ENCODE assay signal across 8 cellular contexts in genomic region chr15:59528965-59529402, GRCh38.
A peak's percentile ranks its signal among the peaks of the same experiment; 100 is the strongest.
DNase-seq lines count a peak whose midpoint lies in the region; ATAC-seq, FAIRE-seq and TF ChIP-seq lines count a peak whose summit lies in the region.

No MANE protein-coding gene starts in this region.

- H3K4me2 ChIP-seq in GM23338: no peak overlapping the region
- H3K4me2 ChIP-seq in astrocyte (ENCODE audit: low read length): no peak overlapping the region

- TF ChIP-seq CTCF in AG10803 (conservative IDR thresholded peaks at IDR 0.05; ENCODE audit: low read length) (peak; percentile 88), GM23338 (conservative IDR thresholded peaks at IDR 0.05; ENCODE audit: low read depth in 2 of 2) (peak; percentile 83 to 90), astrocyte (IDR thresholded peaks at IDR 0.05; ENCODE audit: insufficient read depth, low read depth, low read length) (peak; percentile 77), sigmoid colon (IDR thresholded peaks at IDR 0.05) (peak; percentile 43 to 77 (median 70))

- peak; percentile 78 for DNase-seq in AG10803 (ENCODE audit: low read depth)
- peak; percentile 97 for DNase-seq in GM23338 (ENCODE audit: low spot score)
- peak; percentile 21 for DNase-seq in NCI-H2081 treated with DMSO at 0.1 percent for 48 hours (lab: John Stamatoyannopoulos, UW)
- peak; percentile 80 for DNase-seq in T1000 (lab: John Stamatoyannopoulos, UW)
- peak; percentile 57 for DNase-seq in astrocyte (ENCODE audit: low read depth)
- DNase-seq in hepatic stellate cell (ENCODE audit: low spot score): peak; percentile 73
- peak; percentile 90 for DNase-seq in sigmoid colon

- no peaks in the 10 kb centered on the region for H3K36me3 ChIP-seq in GM23338 (ENCODE audit: insufficient read depth)
- H3K36me3 ChIP-seq in astrocyte (ENCODE audit: insufficient read depth, low read length): no peaks in the 10 kb centered on the region
- H3K36me3 ChIP-seq in sigmoid colon: no peaks in the 10 kb centered on the region

- H3K4me1 Mint-ChIP-seq in GM23338 (peaks cover 2% of the 10 kb centered on the region; the same call in 2 of the 3 replicates), astrocyte (ENCODE audit: low read depth, unreplicated experiment) (no peaks in the 10 kb centered on the region)

- H3K27me3 Mint-ChIP-seq in GM23338 (ENCODE audit: insufficient read depth, low read depth, poor library complexity) (peaks cover 3% of the 10 kb centered on the region), astrocyte (ENCODE audit: low read depth, unreplicated experiment) (peaks cover 5% of the 10 kb centered on the region)

- WGBS in sigmoid colon, 2 donors: 12 to 13% methylated on average over 8 of the region's 8 CpGs

- intact Hi-C loops in sigmoid colon (cut with DNase I): no loop called here

- H3K27me3 ChIP-seq in GM23338 (ENCODE audit: insufficient read depth): no peaks in the 10 kb centered on the region
- peaks cover 5% of the 10 kb centered on the region for H3K27me3 ChIP-seq in astrocyte (ENCODE audit: insufficient read depth, low read length)
- H3K27me3 ChIP-seq in sigmoid colon: no peaks in the 10 kb centered on the region

- H3K27ac ChIP-seq in GM23338 (ENCODE audit: low read depth) (no peak overlapping the region), astrocyte (ENCODE audit: low read depth, low read length) (no peak overlapping the region), sigmoid colon (no peak overlapping the region)

- H4K20me1 ChIP-seq in GM23338 (replicated peaks; ENCODE audit: insufficient read depth): no peaks in the 10 kb centered on the region
- H4K20me1 ChIP-seq in astrocyte (ENCODE audit: insufficient read depth, low read length): no peaks in the 10 kb centered on the region

- H3K9me2 ChIP-seq in GM23338 (ENCODE audit: insufficient read depth): no peaks in the 10 kb centered on the region

- H3K79me2 ChIP-seq in GM23338 (replicated peaks; ENCODE audit: insufficient read depth) (no peaks in the 10 kb centered on the region), astrocyte (ENCODE audit: insufficient read depth, low read length) (no peaks in the 10 kb centered on the region)

- no peak for TF ChIP-seq POLR2A in sigmoid colon (IDR thresholded peaks at IDR 0.05)

- H3K4me3 Mint-ChIP-seq in GM23338 (no peak overlapping the region), astrocyte (ENCODE audit: unreplicated experiment) (no peak overlapping the region)

- no peak for TF ChIP-seq EP300 in sigmoid colon (IDR thresholded peaks at IDR 0.05)

- H3K27ac Mint-ChIP-seq in GM23338 (no peak overlapping the region), astrocyte (ENCODE audit: unreplicated experiment) (no peak overlapping the region)

- H3F3A ChIP-seq in GM23338 (replicated peaks; ENCODE audit: low read depth): no peaks in the 10 kb centered on the region

- H3K36me3 Mint-ChIP-seq in GM23338 (ENCODE audit: low read depth): no peaks in the 10 kb centered on the region
- peaks cover 2% of the 10 kb centered on the region for H3K36me3 Mint-ChIP-seq in astrocyte (ENCODE audit: low read depth, unreplicated experiment)

- ATAC-seq in GM23338 (peak; percentile 95), GM18858 (IDR thresholded peaks at IDR 0.05; ENCODE audit: unreplicated experiment) (no peak)

- peak; percentile 37 for FAIRE-seq in astrocyte (lab: Jason Lieb, UNC)

- no peaks in the 10 kb centered on the region for H3K9me3 ChIP-seq in astrocyte (ENCODE audit: insufficient read depth, low read depth, low read length)
- no peaks in the 10 kb centered on the region for H3K9me3 ChIP-seq in sigmoid colon

- no peak overlapping the region for H2AFZ ChIP-seq in GM23338
- no peak overlapping the region for H2AFZ ChIP-seq in astrocyte (ENCODE audit: low read depth, low read length)

- H3K4me3 ChIP-seq in AG10803 (ENCODE audit: low read length): no peak overlapping the region
- no peak overlapping the region for H3K4me3 ChIP-seq in GM23338
- no peak overlapping the region for H3K4me3 ChIP-seq in astrocyte (ENCODE audit: insufficient read depth, low read depth, low read length)
- H3K4me3 ChIP-seq in sigmoid colon: no peak overlapping the region

- no peak overlapping the region for H3K9ac ChIP-seq in astrocyte (ENCODE audit: low read length)

- H3K9me3 Mint-ChIP-seq in GM23338 (no peaks in the 10 kb centered on the region), astrocyte (ENCODE audit: unreplicated experiment) (no peaks in the 10 kb centered on the region)

- no peaks in the 10 kb centered on the region for H3K4me1 ChIP-seq in GM23338 (ENCODE audit: insufficient read depth)
- H3K4me1 ChIP-seq in astrocyte (ENCODE audit: insufficient read depth, low read length): no peaks in the 10 kb centered on the region
- H3K4me1 ChIP-seq in sigmoid colon: peaks cover 0 to 3% (median 0%) of the 10 kb centered on the region in 4 donors

TF ChIP-seq in GM23338, 12 proteins besides CTCF, POLR2A, EP300 and RAD21 (continues in another document):
- TF ChIP-seq POLR2AphosphoS5 (IDR thresholded peaks at IDR 0.05; ENCODE audit: low read depth): no peak
- no peak for TF ChIP-seq ZNF331 (CRISPR knock-in tag; IDR thresholded peaks at IDR 0.05; ENCODE audit: low read depth)
- TF ChIP-seq ZNF114 (CRISPR knock-in tag; IDR thresholded peaks at IDR 0.05): no peak
- no peak for TF ChIP-seq REST (IDR thresholded peaks at IDR 0.05; ENCODE audit: unreplicated experiment)
- TF ChIP-seq JUNB (IDR thresholded peaks at IDR 0.05; ENCODE audit: unreplicated experiment): no peak
- no peak for TF ChIP-seq NANOG (IDR thresholded peaks at IDR 0.05; ENCODE audit: borderline replicate concordance)
- no peak for TF ChIP-seq ETS1 (IDR thresholded peaks at IDR 0.05)

Comparison
In these comparisons a context has a peak if more than half of its experiments do, and no peak if none do; other contexts are left out.
1. DNase-seq: peak in every context shown above with its lines; median percentile 97 in GM23338; 90 in sigmoid colon; 80 in T1000; 78 in AG10803; 73 in hepatic stellate cell; 57 in astrocyte; 21 in NCI-H2081 treated with DMSO at 0.1 percent for 48 hours.